10 cellular contexts compared by ENCODE assay signal in genomic region chr16:55632259-55632658, GRCh38. TPM values are rescaled to one million over a fixed set of nuclear protein-coding genes. Genes with fewer than 3 reads are reported as not detected.
"Had no signal": no experiment of that assay in that cellular context is flagged by ENCODE, and none has a peak within 500 bp of the region (broad histone marks: within the 10 kb centered on the region; RNA-seq: fewer than 3 reads in every experiment).

No MANE protein-coding gene starts in this region.

- H3K27ac ChIP-seq: HL-60 had no signal

- DNase-seq: H9, HCEC 1CT, HFFc6, KBM-7 had no signal

- FAIRE-seq: H1, H54, HepG2 had no signal

- ATAC-seq: GM23338, HepG2 had no signal

- H3K4me2 ChIP-seq: GM23338 had no signal

- H3K4me3 ChIP-seq: GM23338 had no signal

- H2AFZ ChIP-seq: GM23338 had no signal

RNA-seq across cellular contexts. Expression of gene SLC6A2, which starts 23.5 kb away (rescaled TPM):
- total RNA-seq: H1, HFFc6, HT1080 had no signal
